In genomic region chr19:43774940-43775258, GRCh38 we compare ENCODE assay signal across 14 cellular contexts. TPM values are rescaled to one million over a fixed set of nuclear protein-coding genes. Genes with fewer than 3 reads are reported as not detected.
A peak's percentile ranks its signal among the peaks of the same experiment; 100 is the strongest.
DNase-seq lines count a peak whose midpoint lies in the region; ATAC-seq, FAIRE-seq and TF ChIP-seq lines count a peak whose summit lies in the region.
"Not testable (repeated sequence)": the region's sequence is repeated elsewhere in the genome, so short reads cannot be mapped to it uniquely, and the experiment has no call there.
"Had no signal": no experiment of that assay in that cellular context is flagged by ENCODE, and none has a peak within 500 bp of the region (broad histone marks: within the 10 kb centered on the region; RNA-seq: fewer than 3 reads in every experiment).

No MANE protein-coding gene starts in this region.

- ATAC-seq in heart right ventricle: peak in 1 of 8 donors; percentile 2

- H3K18ac ChIP-seq in H1 (ENCODE audit: extremely low read depth, low read length): not testable (repeated sequence)

- H3K56ac ChIP-seq in H1 (replicated peaks; ENCODE audit: insufficient read length, low read depth, low read length): not testable (repeated sequence)

- TF ChIP-seq EP300 in H1 (IDR thresholded peaks at IDR 0.05; ENCODE audit: borderline replicate concordance in 1 of 2, low read depth in 2 of 2, low read length in 2 of 2): not testable (repeated sequence)

- H3K4me3 Mint-ChIP-seq in CD14-positive monocyte (peak overlapping the region in 1 of 2 donors; percentile 51), mesothelial cell of epicardium (peak overlapping the region; percentile 64)

- peaks cover 68% of the 10 kb centered on the region for H3K4me1 Mint-ChIP-seq in CD14-positive monocyte
- H3K4me1 Mint-ChIP-seq in mesothelial cell of epicardium: peaks cover 54% of the 10 kb centered on the region

- not testable (repeated sequence) for FAIRE-seq in H1 (lab: Jason Lieb, UNC)

- H3K27me3 ChIP-seq in H1 (replicated peaks in 1 of 4; ENCODE audit: control insufficient read depth in 3 of 4, extremely low read depth in 1 of 4, insufficient read depth in 3 of 4, low read length in 3 of 4): peaks cover 11 to 35% (median 28%) of the 10 kb centered on the region in 4 experiments
- not testable (repeated sequence) for H3K27me3 ChIP-seq in heart right ventricle

- not testable (repeated sequence) for H2AFZ ChIP-seq in H1 (ENCODE audit: low read length)

- POLR2A ChIA-PET in RWPE1 (lab: Yijun Ruan, JAX; ENCODE audit: low non-redundant PET): not testable (repeated sequence)
- POLR2A ChIA-PET in H1 (lab: Charles Lee; ENCODE audit: partially characterized antibody): interaction anchor here (1.3 to 5.3 kb wide), 3 partner anchors 20 to 160 kb away, joined by 3 to 23 read pairs (median 3); partner anchors contain the start of genes SMG9 and ZNF45

- peak overlapping the region; percentile 50; the same call in 1 of the 2 replicates for H2BK12ac ChIP-seq in H1 (ENCODE audit: low read depth, low read length)

- not testable (repeated sequence) for H3K27me3 Mint-ChIP-seq in CD14-positive monocyte (ENCODE audit: low read depth in 3 of 3); mesothelial cell of epicardium (ENCODE audit: low read depth)

- H4K20me1 ChIP-seq in H1 (replicated peaks in 1 of 2; ENCODE audit: control insufficient read depth in 1 of 2, insufficient read depth in 2 of 2, low read length in 2 of 2): not testable (repeated sequence)

- not testable (repeated sequence) for H4K8ac ChIP-seq in H1 (ENCODE audit: extremely low read depth, insufficient read depth, low read length)

- CTCF ChIA-PET in RWPE1 (lab: Yijun Ruan, JAX): not testable (repeated sequence)
- CTCF ChIA-PET in H1 (lab: Charles Lee; ENCODE audit: partially characterized antibody): interaction anchor here (0.7 to 37.0 kb wide), 5 partner anchors 12 to 122 kb away, joined by 3 to 703 read pairs (median 6); partner anchors contain the start of gene SMG9

- H3K4me1 ChIP-seq in H1 (replicated peaks in 1 of 4; ENCODE audit: control insufficient read depth in 3 of 4, insufficient read depth in 4 of 4, low read length in 3 of 4) (peaks cover 4 to 18% (median 10%) of the 10 kb centered on the region in 4 experiments), heart right ventricle (peaks cover 0 to 48% (median 16%) of the 10 kb centered on the region in 9 donors)

- H2BK15ac ChIP-seq in H1 (ENCODE audit: low read length): not testable (repeated sequence)

- H3K27ac ChIP-seq in RWPE1: peak overlapping the region; percentile 20; the same call in 1 of the 2 replicates
- not testable (repeated sequence) for H3K27ac ChIP-seq in H1 (ENCODE audit: low read depth, low read length); heart right ventricle

- not testable (repeated sequence) for H3K14ac ChIP-seq in H1 (ENCODE audit: insufficient read length)

- H3K36me3 Mint-ChIP-seq in CD14-positive monocyte: peaks cover 42 to 62% of the 10 kb centered on the region in 2 donors
- H3K36me3 Mint-ChIP-seq in mesothelial cell of epicardium: not testable (repeated sequence)

- H3K9me3 ChIP-seq in H1 (ENCODE audit: insufficient read depth in 2 of 2, low read depth in 1 of 2, low read length in 1 of 2); heart right ventricle: not testable (repeated sequence)

- not testable (repeated sequence) for H3K23me2 ChIP-seq in H1 (ENCODE audit: low read depth, low read length)

- not testable (repeated sequence) for H2BK120ac ChIP-seq in H1 (replicated peaks; ENCODE audit: low read depth, low read length)

- not testable (repeated sequence) for TF ChIP-seq CTCF in CD14-positive monocyte (IDR thresholded peaks at IDR 0.05); RWPE1 (conservative IDR thresholded peaks at IDR 0.05; ENCODE audit: low read depth); H1 (IDR thresholded peaks at IDR 0.05; ENCODE audit: control extremely low read depth in 1 of 3, insufficient read depth in 1 of 3, low read depth in 1 of 3, low read length in 3 of 3); heart right ventricle (IDR thresholded peaks at IDR 0.05); mesothelial cell of epicardium (IDR thresholded peaks at IDR 0.05; ENCODE audit: unreplicated experiment)

- H2AK5ac ChIP-seq in H1 (ENCODE audit: low read depth, low read length): not testable (repeated sequence)

- intact Hi-C loops in CD14-positive monocyte (cut with micrococcal nuclease): not testable (repeated sequence)
- intact Hi-C loops in heart right ventricle (cut with DNase I): loop anchor here in 1 of 10 donors (2.0 kb wide), 1 partner anchor 34 kb away; no protein-coding TSS in a partner anchor

- not testable (repeated sequence) for TF ChIP-seq RAD21 in H1 (IDR thresholded peaks at IDR 0.05 in 1 of 2, conservative IDR thresholded peaks at IDR 0.05 in 1 of 2; ENCODE audit: low read depth in 2 of 2, low read length in 2 of 2)

- not testable (repeated sequence) for H2BK20ac ChIP-seq in H1 (ENCODE audit: low read length)

- 78% methylated on average over 11 of the region's 11 CpGs; no CpG with 5 or more reads in 1 of the 2 experiments for WGBS in H1 (ENCODE audit: extremely low coverage in 1 of 2, insufficient coverage in 1 of 2, insufficient read length in 1 of 2, insufficient replicate concordance in 2 of 2, low coverage in 1 of 2, low lambda C conversion rate in 2 of 2, missing lambda C conversion rate in 1 of 2), 2 experiments
- 61 to 68% methylated on average over 11 of the region's 11 CpGs for WGBS in heart right ventricle, 2 donors

- not testable (repeated sequence) for TF ChIP-seq POLR2A in H1 (IDR thresholded peaks at IDR 0.05; ENCODE audit: control extremely low read depth in 1 of 2, low read depth in 2 of 2, low read length in 2 of 2)

- not testable (repeated sequence) for H2BK5ac ChIP-seq in H1 (ENCODE audit: low read depth, low read length)

- not testable (repeated sequence) for H4K5ac ChIP-seq in H1 (ENCODE audit: insufficient read length, low read depth, low read length)

- H3K23ac ChIP-seq in H1 (ENCODE audit: insufficient read length): not testable (repeated sequence)

- H3K79me2 ChIP-seq in H1 (ENCODE audit: control insufficient read depth in 1 of 2, insufficient read depth in 2 of 2, low read length in 2 of 2): not testable (repeated sequence)

- not testable (repeated sequence) for H3K79me1 ChIP-seq in H1 (ENCODE audit: low read depth, low read length)

- H3K4me2 ChIP-seq in H1 (ENCODE audit: insufficient read depth in 1 of 2, low read depth in 2 of 2, low read length in 2 of 2): peak overlapping the region; percentile 76 to 95; a peak in 3 of 4 replicates

- not testable (repeated sequence) for H3K9ac ChIP-seq in H1 (replicated peaks in 1 of 4; ENCODE audit: extremely low read depth in 1 of 4, low read depth in 3 of 4, low read length in 3 of 4)

- H3K27ac Mint-ChIP-seq in CD14-positive monocyte (peak overlapping the region in 6 of 7 donors; percentile 31 to 79 (median 58)), mesothelial cell of epicardium (peak overlapping the region; percentile 56)

- not testable (repeated sequence) for H3K9me3 Mint-ChIP-seq in CD14-positive monocyte, mesothelial cell of epicardium

- H3K4me3 ChIP-seq in H1 (ENCODE audit: extremely low read depth in 1 of 4, insufficient read depth in 2 of 4, low read depth in 3 of 4, low read length in 4 of 4) (peak overlapping the region in 1 of 4 experiments; percentile 67; a peak in 2 of 8 replicates), heart right ventricle (peak overlapping the region in 8 of 10 donors; percentile 18 to 40 (median 30)), skeletal muscle cell (ENCODE audit: low read depth, low read length) (peak overlapping the region; percentile 29)

- H3K4ac ChIP-seq in H1 (replicated peaks; ENCODE audit: insufficient read length, low read depth, low read length): not testable (repeated sequence)

- DNase-seq in CD14-positive monocyte (ENCODE audit: low spot score); RWPE1 (ENCODE audit: low spot score); H1 (ENCODE audit: low read depth in 1 of 2, low spot score in 2 of 2); heart right ventricle; mesothelial cell of epicardium (ENCODE audit: low spot score in 2 of 2, unreplicated experiment in 2 of 2); skeletal muscle cell (ENCODE audit: low read depth): not testable (repeated sequence)

- H4K91ac ChIP-seq in H1 (replicated peaks; ENCODE audit: insufficient read length, low read length): not testable (repeated sequence)

- H3K36me3 ChIP-seq in H1 (ENCODE audit: control insufficient read depth in 2 of 4, insufficient read depth in 4 of 4, low read length in 3 of 4); heart right ventricle: not testable (repeated sequence)

RNA-seq across cellular contexts. Expression of gene KCNN4, which starts 5.9 kb away (rescaled TPM):
- 10 to 100 TPM; 12.9 to 17.1 TPM for polyA plus RNA-seq in CD14-positive monocyte
- 0.78 and 1.0 TPM in 2 replicates for total RNA-seq in H1 (2021; fragmentation: NEBNext Ultra II Directional; extraction: Animal tissue kit (Norgen Biotek cat#: 25700))
- polyA plus RNA-seq in H1 (2011; rRNA removed): 1.5 and 2.0 TPM in 2 replicates
- 1.6 TPM for polyA plus RNA-seq in H1 (2011; cell fraction: cytosol; rRNA removed)
- 3.1 TPM for polyA plus RNA-seq in H1 (2011; cell fraction: nucleus; rRNA removed)
- polyA plus RNA-seq in H1 (2012, experiment 1 of 2): 0.64 to 1.2 TPM (median 0.86 TPM) in 4 replicates
- 0.56 TPM for polyA plus RNA-seq in H1 (2012, experiment 2 of 2)
- 1.1 TPM for polyA plus RNA-seq in H1 (2013, experiment 1 of 2)
- polyA plus RNA-seq in H1 (2013, experiment 2 of 2): 1.1 TPM
- 0.39 and 0.54 TPM in 2 replicates for polyA minus RNA-seq in H1 (2011; rRNA and poly(A)+ RNA removed)
- not detected for polyA minus RNA-seq in H1 (2011; cell fraction: cytosol; rRNA and poly(A)+ RNA removed)
- polyA minus RNA-seq in H1 (2011; cell fraction: nucleus; rRNA and poly(A)+ RNA removed): 2.1 TPM
- total RNA-seq in heart right ventricle: 1 to 10 TPM in 3 of 10 donors, under 1 TPM in 7; 0.34 to 1.6 (median 0.69) TPM
- 1 to 10 TPM; 1.2 to 1.4 TPM for polyA plus RNA-seq in heart right ventricle
- 5.4 to 6.4 TPM (median 6.1 TPM) in 3 replicates for total RNA-seq in mesothelial cell of epicardium

RNA-seq across cellular contexts. Expression of gene SMG9, which starts 20.1 kb away (rescaled TPM):
- 1 to 10 TPM; 1.3 to 2.4 TPM for polyA plus RNA-seq in CD14-positive monocyte
- total RNA-seq in H1 (2021; fragmentation: NEBNext Ultra II Directional; extraction: Animal tissue kit (Norgen Biotek cat#: 25700)): 28.7 and 34.0 TPM in 2 replicates
- 20.4 and 25.6 TPM in 2 replicates for polyA plus RNA-seq in H1 (2011; rRNA removed)
- 16.5 TPM for polyA plus RNA-seq in H1 (2011; cell fraction: cytosol; rRNA removed)
- 50.0 TPM for polyA plus RNA-seq in H1 (2011; cell fraction: nucleus; rRNA removed)
- polyA plus RNA-seq in H1 (2012, experiment 1 of 2): 21.5 to 33.3 TPM (median 28.7 TPM) in 4 replicates
- 14.0 TPM for polyA plus RNA-seq in H1 (2012, experiment 2 of 2)
- 13.1 TPM for polyA plus RNA-seq in H1 (2013, experiment 1 of 2)
- 12.1 TPM for polyA plus RNA-seq in H1 (2013, experiment 2 of 2)
- 13.7 and 13.8 TPM in 2 replicates for polyA minus RNA-seq in H1 (2011; rRNA and poly(A)+ RNA removed)
- 12.5 TPM for polyA minus RNA-seq in H1 (2011; cell fraction: cytosol; rRNA and poly(A)+ RNA removed)
- polyA minus RNA-seq in H1 (2011; cell fraction: nucleus; rRNA and poly(A)+ RNA removed): 15.1 TPM
- 10 to 100 TPM in 9 of 10 donors, 1 to 10 TPM in 1; 10.0 to 19.4 (median 13.3) TPM for total RNA-seq in heart right ventricle
- polyA plus RNA-seq in heart right ventricle: 10 to 100 TPM; 20.3 to 30.4 TPM
- 65.8 to 75.7 TPM (median 73.2 TPM) in 3 replicates for total RNA-seq in mesothelial cell of epicardium

RNA-seq across cellular contexts. Expression of gene LYPD5, which starts 27.3 kb away (rescaled TPM):
- polyA plus RNA-seq in CD14-positive monocyte (under 1 TPM; 0.24 to 0.39 TPM), H1 (2011; rRNA removed) (4.3 TPM in 2 replicates), heart right ventricle (1 to 10 TPM in 1 of 2 donors, under 1 TPM in 1; 0.37 to 1.2 TPM)
- 0.59 and 0.74 TPM in 2 replicates for total RNA-seq in H1 (2021; fragmentation: NEBNext Ultra II Directional; extraction: Animal tissue kit (Norgen Biotek cat#: 25700))
- 2.2 TPM for polyA plus RNA-seq in H1 (2011; cell fraction: cytosol; rRNA removed)
- 3.5 TPM for polyA plus RNA-seq in H1 (2011; cell fraction: nucleus; rRNA removed)
- polyA plus RNA-seq in H1 (2012, experiment 1 of 2): 0.83 to 1.4 TPM (median 1.0 TPM) in 4 replicates
- 1.2 TPM for polyA plus RNA-seq in H1 (2012, experiment 2 of 2)
- polyA plus RNA-seq in H1 (2013, experiment 1 of 2): 1.0 TPM
- polyA plus RNA-seq in H1 (2013, experiment 2 of 2): 0.75 TPM
- 1.4 and 1.5 TPM in 2 replicates for polyA minus RNA-seq in H1 (2011; rRNA and poly(A)+ RNA removed)
- 0.88 TPM for polyA minus RNA-seq in H1 (2011; cell fraction: cytosol; rRNA and poly(A)+ RNA removed)
- 6.1 TPM for polyA minus RNA-seq in H1 (2011; cell fraction: nucleus; rRNA and poly(A)+ RNA removed)
- total RNA-seq in heart right ventricle (1 to 10 TPM in 5 of 10 donors, under 1 TPM in 5; 0.24 to 5.3 (median 0.90) TPM), mesothelial cell of epicardium (0.27 to 0.57 TPM (median 0.33 TPM) in 3 replicates)
- total RNA-seq: ascending aorta had no signal

RNA-seq across cellular contexts. Expression of gene ZNF283, which starts 52.2 kb away (rescaled TPM):
- 1 to 10 TPM in 1 of 2 donors, under 1 TPM in 1; 0.80 to 2.5 TPM for polyA plus RNA-seq in CD14-positive monocyte
- total RNA-seq in H1 (2021; fragmentation: NEBNext Ultra II Directional; extraction: Animal tissue kit (Norgen Biotek cat#: 25700)): 3.6 and 4.3 TPM in 2 replicates
- polyA plus RNA-seq in H1 (2011; rRNA removed): 1.1 and 1.6 TPM in 2 replicates
- 1.8 TPM for polyA plus RNA-seq in H1 (2011; cell fraction: cytosol; rRNA removed)
- polyA plus RNA-seq in H1 (2011; cell fraction: nucleus; rRNA removed): 2.0 TPM
- polyA plus RNA-seq in H1 (2012, experiment 1 of 2): 3.4 to 5.3 TPM (median 3.6 TPM) in 4 replicates
- 0.26 TPM for polyA plus RNA-seq in H1 (2012, experiment 2 of 2)
- 3.7 TPM for polyA plus RNA-seq in H1 (2013, experiment 1 of 2)
- 4.0 TPM for polyA plus RNA-seq in H1 (2013, experiment 2 of 2)
- polyA minus RNA-seq in H1 (2011; rRNA and poly(A)+ RNA removed): 5.0 and 9.2 TPM in 2 replicates
- polyA minus RNA-seq in H1 (2011; cell fraction: cytosol; rRNA and poly(A)+ RNA removed): 2.4 TPM
- polyA minus RNA-seq in H1 (2011; cell fraction: nucleus; rRNA and poly(A)+ RNA removed): 18.0 TPM
- 10 to 100 TPM in 9 of 10 donors, 1 to 10 TPM in 1; 7.5 to 16.9 (median 12.1) TPM for total RNA-seq in heart right ventricle
- 1 to 10 TPM; 1.7 to 6.7 TPM for polyA plus RNA-seq in heart right ventricle
- total RNA-seq in mesothelial cell of epicardium: 19.1 to 20.8 TPM (median 20.4 TPM) in 3 replicates
- total RNA-seq: ascending aorta had no signal

RNA-seq across cellular contexts. Expression of gene IRGC, which starts 59.0 kb away (rescaled TPM):
- polyA plus RNA-seq in CD14-positive monocyte (not detected), H1 (2011; rRNA removed) (not detected in 2 replicates), heart right ventricle (not detected)
- total RNA-seq in H1 (2021; fragmentation: NEBNext Ultra II Directional; extraction: Animal tissue kit (Norgen Biotek cat#: 25700)): not detected in 2 replicates
- not detected for polyA plus RNA-seq in H1 (2011; cell fraction: cytosol; rRNA removed)
- polyA plus RNA-seq in H1 (2011; cell fraction: nucleus; rRNA removed): not detected
- not detected in 4 replicates for polyA plus RNA-seq in H1 (2012, experiment 1 of 2)
- not detected for polyA plus RNA-seq in H1 (2012, experiment 2 of 2)
- not detected for polyA plus RNA-seq in H1 (2013, experiment 1 of 2)
- polyA plus RNA-seq in H1 (2013, experiment 2 of 2): 0.06 TPM
- not detected in 2 replicates for polyA minus RNA-seq in H1 (2011; rRNA and poly(A)+ RNA removed)
- not detected for polyA minus RNA-seq in H1 (2011; cell fraction: cytosol; rRNA and poly(A)+ RNA removed)
- not detected for polyA minus RNA-seq in H1 (2011; cell fraction: nucleus; rRNA and poly(A)+ RNA removed)
- total RNA-seq in heart right ventricle (not detected), mesothelial cell of epicardium (not detected in 3 replicates)
- total RNA-seq: ascending aorta; Caco-2; kidney epithelial cell; MCF 10A; natural killer cell treated with Interleukin-12 subunit alpha and Interleukin-12 subunit beta and Interleukin-15 and Interleukin-18, amount 100 ng/mL, for 72 hours; PC-3; pulmonary artery endothelial cell; ureter had no signal
